ENCODE assay signal across 9 cellular contexts in the genomic region with DNA sequence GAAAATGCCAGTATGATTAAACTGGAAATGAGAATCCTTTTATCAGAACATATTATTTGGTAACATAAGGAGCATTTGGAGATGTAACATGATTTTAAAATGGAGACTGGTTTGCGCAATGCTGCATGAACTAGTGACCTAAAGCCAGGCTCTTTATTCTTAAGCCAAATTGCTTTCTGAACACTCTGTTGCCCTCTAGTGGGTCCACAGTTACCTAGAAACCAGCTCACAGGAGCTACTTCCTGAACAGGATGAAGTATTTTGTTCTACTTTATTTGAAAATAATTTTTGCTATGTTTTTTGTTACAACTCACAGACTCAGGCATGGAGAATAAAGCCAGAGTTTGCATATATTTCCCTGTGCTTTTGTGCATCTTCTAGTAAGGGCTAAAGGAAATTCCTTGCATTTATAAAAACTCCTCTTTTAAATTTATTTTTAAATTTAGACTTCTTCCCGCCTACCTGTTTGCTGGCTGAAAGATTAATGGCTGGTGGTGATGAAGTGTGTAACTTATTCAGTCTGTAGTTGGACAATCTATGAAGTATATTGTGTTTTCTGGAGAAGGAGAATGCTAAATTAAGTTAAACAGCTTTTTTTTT.
DNase-seq lines count a peak whose midpoint lies in the region; ATAC-seq and TF ChIP-seq lines count a peak whose summit lies in the region.
"Had no signal": no experiment of that assay in that cellular context is flagged by ENCODE, and none has a peak within 500 bp of the region (broad histone marks: within the 10 kb centered on the region; RNA-seq: fewer than 3 reads in every experiment).

No MANE protein-coding gene starts in this region.

- WGBS in transverse colon (ENCODE audit: low coverage in 1 of 2), 2 donors = 61 to 64% methylated on average over 2 of the region's 2 CpGs

- ATAC-seq in GM18867 (IDR thresholded peaks at IDR 0.05; ENCODE audit: unreplicated experiment) = peak; percentile 90
- peak; percentile 84 for ATAC-seq in PC-3

- CTCF ChIA-PET in PC-3 (lab: Charles Lee) = interaction anchor here (0.5 to 1.0 kb wide), 11 partner anchors 14 to 984 kb away, joined by 3 to 7 read pairs (median 3); no protein-coding TSS in a partner anchor

- no peak overlapping the region for H2AFZ ChIP-seq in PC-3 (ENCODE audit: low read length)

- H3K4me3 Mint-ChIP-seq in chondrocyte (ENCODE audit: unreplicated experiment) = no peak overlapping the region
- H3K4me3 Mint-ChIP-seq: IgD-negative memory B cell had no signal

- H3K4me2 ChIP-seq in BLaER1 treated with 17β-estradiol and CSF1 and Interleukin-3, amounts not matched to agents 10 nM and 100 nM = peak overlapping the region in 9 of 11 experiments; percentile 7 to 38 (median 23); a peak in 11 of 22 replicates
- H3K4me2 ChIP-seq in PC-3 (ENCODE audit: low read length) = no peak overlapping the region

- H3K27ac Mint-ChIP-seq in chondrocyte (ENCODE audit: unreplicated experiment) = no peak overlapping the region
- H3K27ac Mint-ChIP-seq: IgD-negative memory B cell had no signal

- no peaks in the 10 kb centered on the region for H3K27me3 Mint-ChIP-seq in chondrocyte (ENCODE audit: low read depth)
- H3K27me3 Mint-ChIP-seq: IgD-negative memory B cell had no signal

- TF ChIP-seq EP300 in transverse colon (IDR thresholded peaks at IDR 0.05; ENCODE audit: low read depth) = no peak

- peak overlapping the region in 2 of 11 experiments; percentile 22 to 43; a peak in 2 of 22 replicates for H3K27ac ChIP-seq in BLaER1 treated with 17β-estradiol and CSF1 and Interleukin-3, amounts not matched to agents 10 nM and 100 nM
- no peak overlapping the region for H3K27ac ChIP-seq in PC-3 (ENCODE audit: low read length)
- H3K27ac ChIP-seq in transverse colon = no peak overlapping the region

- H3K79me2 ChIP-seq in PC-3 (ENCODE audit: low read length) = no peaks in the 10 kb centered on the region

- H3K4me3 ChIP-seq in BLaER1 treated with 17β-estradiol and CSF1 and Interleukin-3, amounts not matched to agents 10 nM and 100 nM = no peak overlapping the region
- H3K4me3 ChIP-seq in PC-3 (ENCODE audit: low read length) = no peak overlapping the region
- no peak overlapping the region for H3K4me3 ChIP-seq in transverse colon

- H3K4me1 ChIP-seq in BLaER1 treated with 17β-estradiol and CSF1 and Interleukin-3, amounts not matched to agents 10 nM and 100 nM = peaks cover 7 to 16% (median 12%) of the 10 kb centered on the region in 10 experiments; a peak in 18 of 20 replicates
- H3K4me1 ChIP-seq in PC-3 (ENCODE audit: insufficient read depth, low read length) = no peaks in the 10 kb centered on the region
- H3K4me1 ChIP-seq in transverse colon = peaks cover 0 to 19% (median 0%) of the 10 kb centered on the region in 4 donors

- no peaks in the 10 kb centered on the region for H4K20me1 ChIP-seq in BLaER1 treated with 17β-estradiol and CSF1 and Interleukin-3, amounts not matched to agents 10 nM and 100 nM
- no peaks in the 10 kb centered on the region for H4K20me1 ChIP-seq in PC-3 (ENCODE audit: low read length)

- no peak for TF ChIP-seq POLR2A in transverse colon (IDR thresholded peaks at IDR 0.05)

- peaks cover 4% of the 10 kb centered on the region for H3K36me3 Mint-ChIP-seq in chondrocyte (ENCODE audit: low read depth)
- H3K36me3 Mint-ChIP-seq: IgD-negative memory B cell had no signal

- TF ChIP-seq CTCF in PC-3 (conservative IDR thresholded peaks at IDR 0.05; ENCODE audit: low read depth, low read length) = peak; percentile 89
- peak; percentile 96 for TF ChIP-seq CTCF in chondrocyte (IDR thresholded peaks at IDR 0.05)
- TF ChIP-seq CTCF in transverse colon (IDR thresholded peaks at IDR 0.05) = peak; percentile 58 to 76 (median 66)

- peaks cover 21% of the 10 kb centered on the region for H3K4me1 Mint-ChIP-seq in chondrocyte (ENCODE audit: low read depth)
- H3K4me1 Mint-ChIP-seq: IgD-negative memory B cell had no signal

- BruUV-seq in PC-3 (replicated peaks; lab: Mats Ljungman, UMichigan) = no TSS peak

- no peaks in the 10 kb centered on the region for H3K27me3 ChIP-seq in BLaER1 treated with 17β-estradiol and CSF1 and Interleukin-3, amounts not matched to agents 10 nM and 100 nM
- no peaks in the 10 kb centered on the region for H3K27me3 ChIP-seq in PC-3 (ENCODE audit: low read length)
- H3K27me3 ChIP-seq in transverse colon = no peaks in the 10 kb centered on the region

- DNase-seq in Kasumi-1 (lab: John Stamatoyannopoulos, UW) = peak; percentile 26 to 38
- peak; percentile 88 for DNase-seq in PC-3
- DNase-seq in chondrocyte (ENCODE audit: low spot score) = no peak
- peak; percentile 92 for DNase-seq in left kidney (ENCODE audit: low read depth, low spot score)
- peak; percentile 39 for DNase-seq in transverse colon
- no peak for DNase-seq in activated CD8-positive, alpha-beta memory T cell treated with anti-CD3 and anti-CD28 coated beads, Interleukin-2, amount 50 U/mL, for 48 hours

- no peak overlapping the region for H3K9ac ChIP-seq in BLaER1 treated with 17β-estradiol and CSF1 and Interleukin-3, amounts not matched to agents 10 nM and 100 nM
- H3K9ac ChIP-seq in PC-3 (ENCODE audit: low read length) = no peak overlapping the region

- no peaks in the 10 kb centered on the region for H3K9me2 ChIP-seq in PC-3 (replicated peaks; ENCODE audit: low read length)

- no peaks in the 10 kb centered on the region for H3K9me3 ChIP-seq in BLaER1 treated with 17β-estradiol and CSF1 and Interleukin-3, amounts not matched to agents 10 nM and 100 nM (replicated peaks in 1 of 11)
- H3K9me3 ChIP-seq in PC-3 (ENCODE audit: low read length) (no peaks in the 10 kb centered on the region), transverse colon (no peaks in the 10 kb centered on the region)

- no peaks in the 10 kb centered on the region for H3F3A ChIP-seq in PC-3 (ENCODE audit: low read length, unreplicated experiment)

- intact Hi-C loops in PC-3 (cut with micrococcal nuclease) (loop anchor here (1.0 to 10.0 kb wide), 7 partner anchors 45 to 547 kb away; partner anchors contain the start of gene PARD3B), transverse colon (cut with DNase I; ENCODE audit: low total_unique reads) (loop anchor here (10.0 kb wide), 1 partner anchor 367 kb away; no protein-coding TSS in a partner anchor)

- H3K36me3 ChIP-seq in BLaER1 treated with 17β-estradiol and CSF1 and Interleukin-3, amounts not matched to agents 10 nM and 100 nM = no peaks in the 10 kb centered on the region
- H3K36me3 ChIP-seq in PC-3 (ENCODE audit: low read depth, low read length) (no peaks in the 10 kb centered on the region), transverse colon (no peaks in the 10 kb centered on the region)

- POLR2A ChIA-PET in PC-3 (lab: Charles Lee; ENCODE audit: unreplicated experiment) = no interaction called here

- in situ Hi-C loops in transverse colon (cut with MboI; ENCODE audit: low pct_ligation_motif_present in 1 of 4, low pct_unique_long_range_greater_than_20kb in 1 of 4, low sequenced_read_pairs in 3 of 4) = loop anchor here (10.0 to 25.0 kb wide), 2 partner anchors 355 to 367 kb away; no protein-coding TSS in a partner anchor

- no peaks in the 10 kb centered on the region for H3K9me3 Mint-ChIP-seq in chondrocyte (ENCODE audit: low read depth)
- H3K9me3 Mint-ChIP-seq: IgD-negative memory B cell had no signal

Comparison
In these comparisons a context has a peak if more than half of its experiments do, and no peak if none do; other contexts are left out.
1. DNase-seq: peak in Kasumi-1 (2 of 2), PC-3 (single experiment), left kidney (single experiment) and transverse colon (single experiment); none in chondrocyte (single experiment) and activated CD8-positive, alpha-beta memory T cell treated with anti-CD3 and anti-CD28 coated beads, Interleukin-2, amount 50 U/mL, for 48 hours (single experiment).
2. Peak in every context shown above with its lines, with median percentiles within 50 percentile points of each other: CTCF ChIP-seq.